In the genomic region with DNA sequence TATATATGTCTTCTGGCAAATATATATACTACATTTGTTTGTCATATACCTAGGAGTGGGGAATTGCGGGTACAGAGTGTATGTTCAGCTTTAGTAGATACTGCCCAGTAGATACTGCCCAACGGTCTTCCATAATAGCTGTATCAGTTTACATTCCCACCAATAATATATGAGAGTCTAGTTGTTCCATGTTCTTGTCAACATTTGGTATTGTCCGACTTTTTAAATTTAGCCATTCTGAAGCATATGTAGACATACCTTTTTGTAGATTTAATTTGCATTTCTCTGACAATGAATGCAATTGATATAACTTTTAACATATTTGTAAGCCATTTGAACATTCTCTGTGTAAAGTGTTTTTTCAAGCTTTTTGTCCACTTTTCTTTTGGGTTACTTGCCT, we compare ENCODE assay signal across 1 cellular context.
TF ChIP-seq lines count a peak whose summit lies in the region.

No MANE protein-coding gene starts in this region.

TF ChIP-seq in GM12878, 131 proteins besides CTCF, POLR2A, EP300 and RAD21:
- TF ChIP-seq, protein P1, sequence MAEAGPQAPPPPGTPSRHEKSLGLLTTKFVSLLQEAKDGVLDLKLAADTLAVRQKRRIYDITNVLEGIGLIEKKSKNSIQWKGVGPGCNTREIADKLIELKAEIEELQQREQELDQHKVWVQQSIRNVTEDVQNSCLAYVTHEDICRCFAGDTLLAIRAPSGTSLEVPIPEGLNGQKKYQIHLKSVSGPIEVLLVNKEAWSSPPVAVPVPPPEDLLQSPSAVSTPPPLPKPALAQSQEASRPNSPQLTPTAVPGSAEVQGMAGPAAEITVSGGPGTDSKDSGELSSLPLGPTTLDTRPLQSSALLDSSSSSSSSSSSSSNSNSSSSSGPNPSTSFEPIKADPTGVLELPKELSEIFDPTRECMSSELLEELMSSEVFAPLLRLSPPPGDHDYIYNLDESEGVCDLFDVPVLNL (IDR thresholded peaks at IDR 0.05; ENCODE audit: low read depth, low read length) = no peak
- TF ChIP-seq RCOR1 (conservative IDR thresholded peaks at IDR 0.05; ENCODE audit: low read depth, low read length) (no peak), POU2F2 (IDR thresholded peaks at IDR 0.05; ENCODE audit: borderline replicate concordance, low read depth, low read length) (no peak), KLF5 (IDR thresholded peaks at IDR 0.05; ENCODE audit: partially characterized antibody) (peak; percentile 56), HCFC1 (IDR thresholded peaks at IDR 0.05; ENCODE audit: low read length) (no peak), ZNF217 (IDR thresholded peaks at IDR 0.05) (peak; percentile 62; the same call in 1 of the 2 replicates), IRF4 (IDR thresholded peaks at IDR 0.05; ENCODE audit: low read depth, low read length) (no peak), SMARCA5 (IDR thresholded peaks at IDR 0.05) (no peak)
- TF ChIP-seq, protein P2, sequence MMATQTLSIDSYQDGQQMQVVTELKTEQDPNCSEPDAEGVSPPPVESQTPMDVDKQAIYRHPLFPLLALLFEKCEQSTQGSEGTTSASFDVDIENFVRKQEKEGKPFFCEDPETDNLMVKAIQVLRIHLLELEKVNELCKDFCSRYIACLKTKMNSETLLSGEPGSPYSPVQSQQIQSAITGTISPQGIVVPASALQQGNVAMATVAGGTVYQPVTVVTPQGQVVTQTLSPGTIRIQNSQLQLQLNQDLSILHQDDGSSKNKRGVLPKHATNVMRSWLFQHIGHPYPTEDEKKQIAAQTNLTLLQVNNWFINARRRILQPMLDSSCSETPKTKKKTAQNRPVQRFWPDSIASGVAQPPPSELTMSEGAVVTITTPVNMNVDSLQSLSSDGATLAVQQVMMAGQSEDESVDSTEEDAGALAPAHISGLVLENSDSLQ (IDR thresholded peaks at IDR 0.05) = no peak
